Comparison of ENCODE assay signal across 6 cellular contexts in the genomic region with DNA sequence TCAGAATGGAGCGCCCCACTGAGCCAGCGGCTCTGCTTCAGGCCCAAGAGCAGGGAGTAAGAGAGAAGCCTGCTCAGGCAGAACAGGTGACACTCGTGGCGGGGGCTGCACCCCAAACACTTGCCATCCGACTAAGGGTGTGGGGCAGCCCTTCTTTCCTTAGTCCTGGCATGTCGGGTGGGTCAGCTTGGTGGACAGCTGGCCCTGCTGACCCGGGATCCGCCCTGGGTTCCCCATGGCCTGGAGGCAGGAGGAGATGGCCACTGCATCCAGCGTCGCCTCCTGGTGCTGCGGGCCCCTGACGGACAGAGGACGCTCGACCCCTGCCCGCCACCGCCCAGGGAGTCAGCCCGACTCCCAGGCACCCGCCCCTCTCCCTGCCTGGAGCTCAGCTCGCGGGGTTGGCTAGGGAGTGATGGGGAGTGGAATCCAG. TPM values are rescaled to one million over a fixed set of nuclear protein-coding genes. Genes with fewer than 3 reads are reported as not detected.
DNase-seq lines count a peak whose midpoint lies in the region; ATAC-seq lines count a peak whose summit lies in the region.

No MANE protein-coding gene starts in this region.

- H3K27me3 ChIP-seq in CD4-positive, CD25-positive, alpha-beta regulatory T cell (ENCODE audit: control insufficient read depth, insufficient read depth, low read length): no peaks in the 10 kb centered on the region

- H3K27ac ChIP-seq in CD4-positive, CD25-positive, alpha-beta regulatory T cell (ENCODE audit: insufficient read depth, low read length, poor library complexity, severe bottlenecking): no peak overlapping the region
- no peak overlapping the region for H3K27ac ChIP-seq in mesodermal cell (ENCODE audit: low read depth, low read length, severe bottlenecking)

- peaks cover 6% of the 10 kb centered on the region for H3K27me3 Mint-ChIP-seq in CD4-positive, CD25-positive, alpha-beta regulatory T cell
- no peaks in the 10 kb centered on the region for H3K27me3 Mint-ChIP-seq in activated naive CD8-positive, alpha-beta T cell

- DNase-seq in CD4-positive, CD25-positive, alpha-beta regulatory T cell: no peak
- DNase-seq in NCI-H226 (no peak), NCI-H774 (lab: John Stamatoyannopoulos, UW) (no peak)

- no peaks in the 10 kb centered on the region for H3K9me3 ChIP-seq in CD4-positive, CD25-positive, alpha-beta regulatory T cell (ENCODE audit: control insufficient read depth in 2 of 2, low read length in 2 of 2)
- H3K9me3 ChIP-seq in mesodermal cell (ENCODE audit: control insufficient read depth, low read length): no peaks in the 10 kb centered on the region

- H3K4me1 Mint-ChIP-seq in CD4-positive, CD25-positive, alpha-beta regulatory T cell: peaks cover 4 to 18% (median 9%) of the 10 kb centered on the region in 4 donors
- peaks cover 8% of the 10 kb centered on the region for H3K4me1 Mint-ChIP-seq in activated naive CD8-positive, alpha-beta T cell (ENCODE audit: low read depth)

- no peak overlapping the region for H3K4me3 ChIP-seq in CD4-positive, CD25-positive, alpha-beta regulatory T cell (ENCODE audit: low read depth, low read length)
- peak overlapping the region; percentile 67 for H3K4me3 ChIP-seq in mesodermal cell (ENCODE audit: extremely low read depth, insufficient read depth, low read length, poor library complexity, severe bottlenecking)

- H3K36me3 Mint-ChIP-seq in CD4-positive, CD25-positive, alpha-beta regulatory T cell: no peaks in the 10 kb centered on the region
- no peaks in the 10 kb centered on the region for H3K36me3 Mint-ChIP-seq in activated naive CD8-positive, alpha-beta T cell

- 30 to 44% methylated on average over 13 to 17 of the region's 20 CpGs for WGBS in mesodermal cell (ENCODE audit: insufficient coverage in 2 of 2), 2 experiments

- peaks cover 0 to 2% (median 0%) of the 10 kb centered on the region in 7 donors for H3K9me3 Mint-ChIP-seq in CD4-positive, CD25-positive, alpha-beta regulatory T cell
- no peaks in the 10 kb centered on the region for H3K9me3 Mint-ChIP-seq in activated naive CD8-positive, alpha-beta T cell (ENCODE audit: low read depth)

- H3K36me3 ChIP-seq in CD4-positive, CD25-positive, alpha-beta regulatory T cell (ENCODE audit: control insufficient read depth, insufficient read depth, low read length): no peaks in the 10 kb centered on the region
- peaks cover 2% of the 10 kb centered on the region for H3K36me3 ChIP-seq in mesodermal cell (ENCODE audit: control insufficient read depth, insufficient read depth, low read length)

- peaks cover 20% of the 10 kb centered on the region for H3K4me1 ChIP-seq in CD4-positive, CD25-positive, alpha-beta regulatory T cell (ENCODE audit: control insufficient read depth, insufficient read depth, low read length, poor library complexity, severe bottlenecking)
- no peaks in the 10 kb centered on the region for H3K4me1 ChIP-seq in mesodermal cell (ENCODE audit: control insufficient read depth, insufficient read depth, low read length, poor library complexity, severe bottlenecking)

- H3K4me3 Mint-ChIP-seq in CD4-positive, CD25-positive, alpha-beta regulatory T cell: peak overlapping the region; percentile 77 to 88 (median 87)
- H3K4me3 Mint-ChIP-seq in activated naive CD8-positive, alpha-beta T cell: peak overlapping the region; percentile 79

- ATAC-seq in CD4-positive, CD25-positive, alpha-beta regulatory T cell (ENCODE audit: low read depth in 2 of 2): no peak
- ATAC-seq in HG02623 (IDR thresholded peaks at IDR 0.05; ENCODE audit: unreplicated experiment): no peak

- H3K27ac Mint-ChIP-seq in CD4-positive, CD25-positive, alpha-beta regulatory T cell: no peak overlapping the region
- no peak overlapping the region for H3K27ac Mint-ChIP-seq in activated naive CD8-positive, alpha-beta T cell

RNA-seq across cellular contexts. Expression of gene PAOX, which starts 1.2 kb away (rescaled TPM):
- 6.7 TPM for total RNA-seq in CD4-positive, CD25-positive, alpha-beta regulatory T cell
- 10 to 100 TPM; 10.1 to 14.3 (median 11.2) TPM for polyA plus RNA-seq in CD4-positive, CD25-positive, alpha-beta regulatory T cell
- polyA plus RNA-seq in mesodermal cell (2013, experiment 1 of 2): 5.7 TPM
- polyA plus RNA-seq in mesodermal cell (2013, experiment 2 of 2): 4.6 TPM

RNA-seq across cellular contexts. Expression of gene ECHS1, which starts 4.7 kb away (rescaled TPM):
- total RNA-seq in CD4-positive, CD25-positive, alpha-beta regulatory T cell: 16.9 TPM
- polyA plus RNA-seq in CD4-positive, CD25-positive, alpha-beta regulatory T cell: 10 to 100 TPM; 76.3 to 91.7 (median 88.9) TPM
- 89.1 TPM for polyA plus RNA-seq in mesodermal cell (2013, experiment 1 of 2)
- 76.0 TPM for polyA plus RNA-seq in mesodermal cell (2013, experiment 2 of 2)

RNA-seq across cellular contexts. Expression of gene MTG1, which starts 16.1 kb away (rescaled TPM):
- 60.8 TPM for total RNA-seq in CD4-positive, CD25-positive, alpha-beta regulatory T cell
- 10 to 100 TPM; 36.7 to 46.7 (median 37.2) TPM for polyA plus RNA-seq in CD4-positive, CD25-positive, alpha-beta regulatory T cell
- polyA plus RNA-seq in mesodermal cell (2013, experiment 1 of 2): 45.7 TPM
- 39.1 TPM for polyA plus RNA-seq in mesodermal cell (2013, experiment 2 of 2)

RNA-seq across cellular contexts. Expression of gene FUOM, which starts 20.0 kb away (rescaled TPM):
- 7.1 TPM for total RNA-seq in CD4-positive, CD25-positive, alpha-beta regulatory T cell
- 10 to 100 TPM; 12.3 to 21.9 (median 17.9) TPM for polyA plus RNA-seq in CD4-positive, CD25-positive, alpha-beta regulatory T cell
- 20.2 TPM for polyA plus RNA-seq in mesodermal cell (2013, experiment 1 of 2)
- 22.7 TPM for polyA plus RNA-seq in mesodermal cell (2013, experiment 2 of 2)

RNA-seq across cellular contexts. Expression of gene PRAP1, which starts 30.7 kb away (rescaled TPM):
- total RNA-seq in CD4-positive, CD25-positive, alpha-beta regulatory T cell: not detected
- polyA plus RNA-seq in CD4-positive, CD25-positive, alpha-beta regulatory T cell: not detected
- polyA plus RNA-seq in mesodermal cell (2013, experiment 1 of 2): not detected
- polyA plus RNA-seq in mesodermal cell (2013, experiment 2 of 2): not detected
